ENCODE assay signal across 17 cellular contexts in the genomic region with DNA sequence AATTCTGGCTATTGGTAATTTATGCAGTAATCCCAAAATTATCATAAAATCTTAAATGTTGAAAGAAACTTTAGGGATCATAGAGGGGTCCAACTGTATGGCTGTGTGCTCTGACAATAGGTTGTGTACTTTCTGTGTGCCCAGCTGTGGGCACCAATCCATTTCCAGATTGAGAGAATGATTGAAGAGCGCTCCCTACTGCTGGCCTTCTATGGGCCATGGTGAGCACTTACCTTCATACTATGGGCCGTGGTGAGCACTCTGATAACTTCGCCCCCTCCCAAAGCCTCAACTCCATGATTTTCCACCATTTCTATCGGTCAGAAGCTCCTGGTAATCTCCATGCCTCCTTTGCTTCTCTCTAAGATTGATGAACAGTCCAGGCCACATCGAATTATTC.
A peak's percentile ranks its signal among the peaks of the same experiment; 100 is the strongest.
DNase-seq lines count a peak whose midpoint lies in the region; ATAC-seq and TF ChIP-seq lines count a peak whose summit lies in the region.
"Had no signal": no experiment of that assay in that cellular context is flagged by ENCODE, and none has a peak within 500 bp of the region (broad histone marks: within the 10 kb centered on the region; RNA-seq: fewer than 3 reads in every experiment).

No MANE protein-coding gene starts in this region.

- no peak overlapping the region for H3K4me2 ChIP-seq in PC-3 (ENCODE audit: low read length)
- no peak overlapping the region for H3K4me2 ChIP-seq in GM23248 (ENCODE audit: unreplicated experiment)

- H3K9me3 Mint-ChIP-seq in MCF 10A (ENCODE audit: unreplicated experiment), result no peaks in the 10 kb centered on the region
- H3K9me3 Mint-ChIP-seq: CD4-positive, alpha-beta memory T cell had no signal

- H3K9me3 ChIP-seq in breast epithelium (no peaks in the 10 kb centered on the region), PC-3 (ENCODE audit: low read length) (no peaks in the 10 kb centered on the region), GM23248 (ENCODE audit: low read depth) (no peaks in the 10 kb centered on the region), prostate gland (no peaks in the 10 kb centered on the region)

- no peaks in the 10 kb centered on the region for H3F3A ChIP-seq in PC-3 (ENCODE audit: low read length, unreplicated experiment)
- H3F3A ChIP-seq in GM23248 (ENCODE audit: insufficient read depth), result no peaks in the 10 kb centered on the region

- H3K4me1 Mint-ChIP-seq in MCF 10A (ENCODE audit: insufficient read depth, unreplicated experiment), result no peaks in the 10 kb centered on the region
- H3K4me1 Mint-ChIP-seq: B cell; CD4-positive, alpha-beta memory T cell had no signal

- no peak overlapping the region for H3K9ac ChIP-seq in PC-3 (ENCODE audit: low read length)
- no peak overlapping the region for H3K9ac ChIP-seq in GM23248

- H4K20me1 ChIP-seq in PC-3 (ENCODE audit: low read length) (no peaks in the 10 kb centered on the region), GM23248 (ENCODE audit: insufficient read depth) (no peaks in the 10 kb centered on the region)

- intact Hi-C loops in MCF 10A (cut with micrococcal nuclease) (no loop called here), breast epithelium (cut with DNase I; ENCODE audit: low total_unique reads) (no loop called here), PC-3 (cut with micrococcal nuclease) (no loop called here), prostate gland (cut with DNase I) (no loop called here)

- H2AFZ ChIP-seq in PC-3 (ENCODE audit: low read length) (no peak overlapping the region), GM23248 (no peak overlapping the region)

- H3K36me3 ChIP-seq in breast epithelium, result no peaks in the 10 kb centered on the region
- no peaks in the 10 kb centered on the region for H3K36me3 ChIP-seq in PC-3 (ENCODE audit: low read depth, low read length)
- no peaks in the 10 kb centered on the region for H3K36me3 ChIP-seq in GM23248 (ENCODE audit: low read depth)
- H3K36me3 ChIP-seq in prostate gland, result no peaks in the 10 kb centered on the region

- DNase-seq in MCF 10A (ENCODE audit: unreplicated experiment) (peak; percentile 13), breast epithelium (ENCODE audit: low spot score in 2 of 2) (no peak), PC-3 (no peak), choroid plexus epithelial cell (ENCODE audit: low read depth) (no peak), RPMI8226 (no peak), GM23248 (no peak), prostate gland (ENCODE audit: low spot score) (no peak), superior temporal gyrus (ENCODE audit: extremely low spot score) (no peak)
- DNase-seq: 8988T; ACHN; C1 segment of cervical spinal cord; CD4-positive, alpha-beta memory T cell; DMS79; KBM-7 had no signal

- H3K4me3 ChIP-seq in breast epithelium (no peak overlapping the region), PC-3 (ENCODE audit: low read length) (no peak overlapping the region), choroid plexus epithelial cell (ENCODE audit: low read depth, low read length) (no peak overlapping the region), GM23248 (no peak overlapping the region), prostate gland (no peak overlapping the region)
- H3K4me3 ChIP-seq: GM12878 had no signal

- WGBS in GM23248 (ENCODE audit: low coverage in 1 of 2, low lambda C conversion rate in 2 of 2, missing lambda C conversion rate in 2 of 2), 2 experiments, result 70% methylated on average over 5 of the region's 5 CpGs
- 88% methylated on average over 5 of the region's 5 CpGs for WGBS in prostate gland

- H3K27ac Mint-ChIP-seq in MCF 10A (ENCODE audit: low read depth, unreplicated experiment), result no peak overlapping the region
- H3K27ac Mint-ChIP-seq: B cell; CD4-positive, alpha-beta memory T cell had no signal

- H3K4me1 ChIP-seq in breast epithelium (no peaks in the 10 kb centered on the region), PC-3 (ENCODE audit: insufficient read depth, low read length) (no peaks in the 10 kb centered on the region), GM23248 (ENCODE audit: insufficient read depth) (no peaks in the 10 kb centered on the region), prostate gland (replicated peaks) (no peaks in the 10 kb centered on the region)

- no peaks in the 10 kb centered on the region for H3K79me2 ChIP-seq in PC-3 (ENCODE audit: low read length)
- no peaks in the 10 kb centered on the region for H3K79me2 ChIP-seq in GM23248 (ENCODE audit: insufficient read depth)

- no peak for ATAC-seq in PC-3
- ATAC-seq: GM12878 had no signal

- no peak for TF ChIP-seq CTCF in MCF 10A (IDR thresholded peaks at IDR 0.05; ENCODE audit: unreplicated experiment)
- no peak for TF ChIP-seq CTCF in breast epithelium (IDR thresholded peaks at IDR 0.05)
- 0 out of 2 replicates have a peak, but pooled peaks have one; percentile 14 for TF ChIP-seq CTCF in PC-3 (conservative IDR thresholded peaks at IDR 0.05; ENCODE audit: low read depth, low read length)
- peak; percentile 18 for TF ChIP-seq CTCF in choroid plexus epithelial cell (conservative IDR thresholded peaks at IDR 0.05; ENCODE audit: low read depth, low read length)
- no peak for TF ChIP-seq CTCF in prostate gland (IDR thresholded peaks at IDR 0.05)

- H3K27me3 ChIP-seq in breast epithelium (no peaks in the 10 kb centered on the region), PC-3 (ENCODE audit: low read length) (peaks cover 10% of the 10 kb centered on the region; the same call in 1 of the 2 replicates), GM23248 (replicated peaks; ENCODE audit: insufficient read depth) (no peaks in the 10 kb centered on the region), prostate gland (replicated peaks; ENCODE audit: insufficient read depth) (no peaks in the 10 kb centered on the region)

- H3K4me3 Mint-ChIP-seq in MCF 10A (ENCODE audit: unreplicated experiment), result no peak overlapping the region
- H3K4me3 Mint-ChIP-seq: B cell; CD4-positive, alpha-beta memory T cell had no signal

- H3K9me2 ChIP-seq in PC-3 (replicated peaks; ENCODE audit: low read length) (no peaks in the 10 kb centered on the region), GM23248 (ENCODE audit: insufficient read depth) (no peaks in the 10 kb centered on the region)

- POLR2A ChIA-PET in MCF 10A (lab: Yijun Ruan, JAX), result no interaction called here
- POLR2A ChIA-PET in PC-3 (lab: Charles Lee; ENCODE audit: unreplicated experiment), result no interaction called here

- CTCF ChIA-PET in MCF 10A (lab: Yijun Ruan, JAX), result no interaction called here
- CTCF ChIA-PET in PC-3 (lab: Charles Lee), result no interaction called here

- H3K27ac ChIP-seq in breast epithelium (no peak overlapping the region), PC-3 (ENCODE audit: low read length) (no peak overlapping the region), GM23248 (no peak overlapping the region), prostate gland (no peak overlapping the region)
- H3K27ac ChIP-seq: HL-60 had no signal

- in situ Hi-C loops in GM23248 (cut with MboI), result no loop called here

- H3K36me3 Mint-ChIP-seq in MCF 10A (ENCODE audit: insufficient read depth, unreplicated experiment), result no peaks in the 10 kb centered on the region
- H3K36me3 Mint-ChIP-seq: CD4-positive, alpha-beta memory T cell had no signal

- BruUV-seq in MCF 10A (replicated peaks; lab: Mats Ljungman, UMichigan), result no TSS peak
- BruUV-seq in PC-3 (replicated peaks; lab: Mats Ljungman, UMichigan), result no TSS peak

- H3K27me3 Mint-ChIP-seq in MCF 10A (ENCODE audit: insufficient read depth, unreplicated experiment), result no peaks in the 10 kb centered on the region
- H3K27me3 Mint-ChIP-seq: B cell; CD4-positive, alpha-beta memory T cell had no signal

- TF ChIP-seq POLR2A in breast epithelium (IDR thresholded peaks at IDR 0.05) (no peak), prostate gland (IDR thresholded peaks at IDR 0.05) (no peak)

Comparison
In these comparisons a context has a peak if more than half of its experiments do, and no peak if none do; other contexts are left out.
1. CTCF ChIP-seq: peak in PC-3 (single experiment) and choroid plexus epithelial cell (single experiment); none in MCF 10A (single experiment), breast epithelium (0 of 3) and prostate gland (0 of 4).